ENCODE assay signal across 13 cellular contexts in the genomic region with DNA sequence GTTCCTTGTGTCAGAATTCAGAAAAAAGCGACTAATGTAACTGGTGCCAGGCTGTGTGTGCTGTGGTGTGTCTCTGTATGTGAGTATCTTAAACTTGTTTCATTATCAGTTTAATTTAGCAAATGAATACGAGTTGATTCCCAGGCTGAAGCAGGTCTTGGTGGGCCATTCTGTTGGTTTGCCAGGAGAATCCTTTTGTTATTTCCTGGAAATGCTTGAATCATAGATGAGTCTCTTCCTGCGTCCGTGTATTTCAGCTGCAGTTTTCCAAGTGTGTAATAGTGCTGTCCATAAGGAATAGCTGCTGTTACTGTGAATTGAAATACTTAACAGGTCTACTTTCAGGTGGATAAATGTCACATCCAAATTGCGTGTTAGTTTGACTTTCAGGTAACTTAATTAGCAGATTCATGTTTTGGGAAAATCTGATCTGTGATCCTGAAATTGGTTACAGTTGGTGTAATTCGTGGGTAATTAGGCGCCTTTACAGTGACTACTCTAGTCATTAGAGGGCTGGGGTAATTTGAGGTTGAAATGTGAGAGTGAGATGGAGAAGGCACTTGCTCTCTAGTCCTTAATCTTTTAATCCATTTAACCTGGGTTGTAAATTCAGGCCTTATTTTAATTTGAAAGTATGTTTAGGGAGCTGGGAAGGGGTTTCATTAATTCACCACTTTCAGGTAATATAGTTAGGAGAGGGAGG. TPM values are rescaled to one million over a fixed set of nuclear protein-coding genes. Genes with fewer than 3 reads are reported as not detected.
DNase-seq lines count a peak whose midpoint lies in the region; ATAC-seq and TF ChIP-seq lines count a peak whose summit lies in the region.
"Had no signal": no experiment of that assay in that cellular context is flagged by ENCODE, and none has a peak within 500 bp of the region (broad histone marks: within the 10 kb centered on the region; RNA-seq: fewer than 3 reads in every experiment).

No MANE protein-coding gene starts in this region.

- CTCF ChIA-PET in activated B cell treated with CpG ODN at 0.5 μM for 24 hours (lab: Charles Lee) (interaction anchor here (1.5 kb wide), 1 partner anchor 84 kb away, joined by 4 read pairs; no protein-coding TSS in a partner anchor), GM10248 (lab: Yijun Ruan, JAX) (interaction anchor here (0.7 to 8.0 kb wide), 4 partner anchors 8 to 57 kb away, joined by 3 to 54 read pairs (median 6); a partner anchor contains a TSS)

- peaks cover 36% of the 10 kb centered on the region for H3K36me3 Mint-ChIP-seq in stimulated activated naive CD8-positive, alpha-beta T cell treated with anti-CD3 and anti-CD28 coated beads, Interleukin-15, Interleukin-2, amounts not matched to agents 100 ng/mL and 50 ng/mL, for 24 hours (ENCODE audit: low read depth)
- peaks cover 51% of the 10 kb centered on the region for H3K36me3 Mint-ChIP-seq in activated B cell treated with CpG ODN at 0.5 μM for 24 hours (ENCODE audit: low read depth)

- ATAC-seq in stimulated activated naive CD8-positive, alpha-beta T cell treated with anti-CD3 and anti-CD28 coated beads, Interleukin-15, Interleukin-2, amounts not matched to agents 100 U/mL and 50 U/mL, for 24 hours = no peak
- ATAC-seq in activated B cell treated with CpG ODN at 0.5 μM for 24 hours (ENCODE audit: low read depth) = no peak
- ATAC-seq in foreskin keratinocyte = no peak
- ATAC-seq in HG03025 (IDR thresholded peaks at IDR 0.05; ENCODE audit: low FRiP score, unreplicated experiment) = no peak
- ATAC-seq in HG02571 (IDR thresholded peaks at IDR 0.05; ENCODE audit: unreplicated experiment) = no peak
- ATAC-seq: activated CD4-positive, CD25-positive, alpha-beta regulatory T cell treated with anti-CD3 and anti-CD28 coated beads, Interleukin-2, amount 50 U/mL, for 24 hours had no signal

- POLR2A ChIA-PET in activated B cell treated with CpG ODN at 0.5 μM for 24 hours (lab: Charles Lee) = interaction anchor here (0.6 to 5.1 kb wide), 8 partner anchors 8 to 99 kb away, joined by 3 to 103 read pairs (median 4); a partner anchor contains a TSS
- POLR2A ChIA-PET in GM10248 (lab: Yijun Ruan, JAX) = interaction anchor here (2.3 kb wide), 1 partner anchor 8 kb away, joined by 11 read pairs; no protein-coding TSS in a partner anchor

- no peaks in the 10 kb centered on the region for H3K9me3 Mint-ChIP-seq in stimulated activated naive CD8-positive, alpha-beta T cell treated with anti-CD3 and anti-CD28 coated beads, Interleukin-15, Interleukin-2, amounts not matched to agents 100 ng/mL and 50 ng/mL, for 24 hours
- no peaks in the 10 kb centered on the region for H3K9me3 Mint-ChIP-seq in activated B cell treated with CpG ODN at 0.5 μM for 24 hours

- DNase-seq in stimulated activated naive CD8-positive, alpha-beta T cell treated with anti-CD3 and anti-CD28 coated beads, Interleukin-15, Interleukin-2, amounts not matched to agents 100 U/mL and 50 U/mL, for 24 hours = no peak
- no peak for DNase-seq in activated B cell treated with CpG ODN at 0.5 μM for 24 hours
- DNase-seq in foreskin keratinocyte = no peak
- DNase-seq in GM10248 (ENCODE audit: extremely low spot score) = no peak
- no peak for DNase-seq in activated gamma-delta T cell (lab: John Stamatoyannopoulos, UW)
- DNase-seq: H7; head of caudate nucleus; stimulated activated CD4-positive, alpha-beta T cell treated with anti-CD3 and anti-CD28 coated beads, Interleukin-1b, Interleukin-23, amount 100 ng/mL, for 48 hours; thyroid gland had no signal

- no peaks in the 10 kb centered on the region for H3K27me3 Mint-ChIP-seq in stimulated activated naive CD8-positive, alpha-beta T cell treated with anti-CD3 and anti-CD28 coated beads, Interleukin-15, Interleukin-2, amounts not matched to agents 100 ng/mL and 50 ng/mL, for 24 hours
- H3K27me3 Mint-ChIP-seq in activated B cell treated with CpG ODN at 0.5 μM for 24 hours = no peaks in the 10 kb centered on the region

- no peak for TF ChIP-seq CTCF in activated B cell treated with CpG ODN at 0.5 μM for 24 hours (IDR thresholded peaks at IDR 0.05)
- TF ChIP-seq CTCF in foreskin keratinocyte (conservative IDR thresholded peaks at IDR 0.05) = no peak
- no peak for TF ChIP-seq CTCF in GM10248 (IDR thresholded peaks at IDR 0.05; ENCODE audit: control extremely low read depth, extremely low read depth, low read depth, missing control alignments)

- H3K4me1 Mint-ChIP-seq in stimulated activated naive CD8-positive, alpha-beta T cell treated with anti-CD3 and anti-CD28 coated beads, Interleukin-15, Interleukin-2, amounts not matched to agents 100 ng/mL and 50 ng/mL, for 24 hours (ENCODE audit: low read depth) = peaks cover 98% of the 10 kb centered on the region
- H3K4me1 Mint-ChIP-seq in activated B cell treated with CpG ODN at 0.5 μM for 24 hours = peaks cover 94% of the 10 kb centered on the region

- peaks cover 26% of the 10 kb centered on the region for H3K4me1 ChIP-seq in foreskin keratinocyte

- intact Hi-C loops in activated B cell treated with CpG ODN at 0.5 μM for 24 hours (cut with micrococcal nuclease) = loop anchor here (2.0 kb wide), 1 partner anchor 145 kb away; a partner anchor contains a TSS

- H3K27me3 ChIP-seq in foreskin keratinocyte = no peaks in the 10 kb centered on the region
- H3K27me3 ChIP-seq: thyroid gland had no signal

- H3K27ac ChIP-seq in foreskin keratinocyte = peak overlapping the region; percentile 21

- H3K27ac Mint-ChIP-seq in stimulated activated naive CD8-positive, alpha-beta T cell treated with anti-CD3 and anti-CD28 coated beads, Interleukin-15, Interleukin-2, amounts not matched to agents 100 ng/mL and 50 ng/mL, for 24 hours = peak overlapping the region; percentile 98
- H3K27ac Mint-ChIP-seq in activated B cell treated with CpG ODN at 0.5 μM for 24 hours = peak overlapping the region; percentile 92

- H3K4me3 Mint-ChIP-seq in stimulated activated naive CD8-positive, alpha-beta T cell treated with anti-CD3 and anti-CD28 coated beads, Interleukin-15, Interleukin-2, amounts not matched to agents 100 ng/mL and 50 ng/mL, for 24 hours = peak overlapping the region; percentile 82
- peak overlapping the region; percentile 78 for H3K4me3 Mint-ChIP-seq in activated B cell treated with CpG ODN at 0.5 μM for 24 hours

RNA-seq across cellular contexts. Expression of a gene that starts 23.8 kb away (rescaled TPM):
- 170 and 193 TPM in 2 replicates for total RNA-seq in activated B cell treated with CpG ODN at 0.5 μM for 24 hours
- total RNA-seq in foreskin keratinocyte = 10.5 and 13.4 TPM in 2 replicates
- polyA plus RNA-seq in foreskin keratinocyte = 3.8 and 4.1 TPM in 2 replicates

Comparison
In these comparisons a context has a peak if more than half of its experiments do, and no peak if none do; other contexts are left out.
1. RNA of a gene that starts 23.8 kb away (total RNA-seq): 170 to 193 TPM in activated B cell treated with CpG ODN at 0.5 μM for 24 hours; 10.5 to 13.4 TPM in foreskin keratinocyte; every median in the first group is over 10 times any median in the second.